In the genomic region with DNA sequence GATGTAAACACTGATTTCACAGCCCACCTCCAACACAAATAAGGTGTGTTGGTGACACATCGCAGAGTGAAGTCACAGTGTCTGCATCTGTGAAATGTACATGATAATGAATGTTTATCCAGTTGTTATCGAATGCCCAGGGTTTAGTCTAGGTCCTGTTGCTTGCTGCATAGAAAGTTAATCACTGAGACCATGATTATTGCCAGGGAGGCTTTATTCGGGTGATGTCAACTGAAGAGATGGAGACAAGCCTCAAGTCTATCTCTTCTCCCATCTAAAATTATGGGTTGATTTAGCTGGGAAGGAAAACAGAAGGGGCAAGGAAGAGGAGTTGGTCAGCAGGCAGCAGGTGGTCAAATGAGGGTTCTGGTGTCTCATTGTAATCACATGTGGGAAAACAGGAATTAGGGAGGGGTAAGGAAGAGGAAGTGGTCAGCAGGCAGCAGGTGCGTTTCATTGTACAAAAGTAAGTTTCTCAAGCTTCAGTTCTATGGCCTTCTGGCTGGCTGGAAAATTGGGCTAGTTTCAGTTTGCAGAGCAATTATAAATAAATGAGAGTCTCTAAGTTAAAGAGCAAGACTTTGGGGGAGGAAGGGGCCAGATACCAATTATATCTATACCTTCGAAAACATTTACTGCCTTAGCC, we compare ENCODE assay signal across 1 cellular context.
TF ChIP-seq lines count a peak whose summit lies in the region.

No MANE protein-coding gene starts in this region.

TF ChIP-seq in HEK293, 187 proteins besides CTCF, POLR2A, EP300 and RAD21 (continued from another document):
- TF ChIP-seq, protein P1, sequence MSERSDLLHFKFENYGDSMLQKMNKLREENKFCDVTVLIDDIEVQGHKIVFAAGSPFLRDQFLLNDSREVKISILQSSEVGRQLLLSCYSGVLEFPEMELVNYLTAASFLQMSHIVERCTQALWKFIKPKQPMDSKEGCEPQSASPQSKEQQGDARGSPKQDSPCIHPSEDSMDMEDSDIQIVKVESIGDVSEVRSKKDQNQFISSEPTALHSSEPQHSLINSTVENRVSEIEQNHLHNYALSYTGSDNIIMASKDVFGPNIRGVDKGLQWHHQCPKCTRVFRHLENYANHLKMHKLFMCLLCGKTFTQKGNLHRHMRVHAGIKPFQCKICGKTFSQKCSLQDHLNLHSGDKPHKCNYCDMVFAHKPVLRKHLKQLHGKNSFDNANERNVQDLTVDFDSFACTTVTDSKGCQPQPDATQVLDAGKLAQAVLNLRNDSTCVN (tag by site-specific recombination; optimal IDR thresholded peaks at IDR 0.05), result no peak
- TF ChIP-seq ZNF560 (tag by site-specific recombination; IDR thresholded peaks at IDR 0.05; ENCODE audit: borderline replicate concordance) (no peak), ZNF473 (tag by site-specific recombination; IDR thresholded peaks at IDR 0.05) (no peak), ZEB2 (tag by site-specific recombination; IDR thresholded peaks at IDR 0.05) (no peak)
- TF ChIP-seq, protein P2, sequence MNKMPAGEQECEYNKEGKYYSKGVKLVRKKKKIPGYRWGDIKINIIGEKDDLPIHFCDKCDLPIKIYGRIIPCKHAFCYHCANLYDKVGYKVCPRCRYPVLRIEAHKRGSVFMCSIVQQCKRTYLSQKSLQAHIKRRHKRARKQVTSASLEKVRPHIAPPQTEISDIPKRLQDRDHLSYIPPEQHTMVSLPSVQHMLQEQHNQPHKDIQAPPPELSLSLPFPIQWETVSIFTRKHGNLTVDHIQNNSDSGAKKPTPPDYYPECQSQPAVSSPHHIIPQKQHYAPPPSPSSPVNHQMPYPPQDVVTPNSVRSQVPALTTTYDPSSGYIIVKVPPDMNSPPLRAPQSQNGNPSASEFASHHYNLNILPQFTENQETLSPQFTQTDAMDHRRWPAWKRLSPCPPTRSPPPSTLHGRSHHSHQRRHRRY (tag by site-specific recombination; IDR thresholded peaks at IDR 0.05), result no peak
